In the genomic region with DNA sequence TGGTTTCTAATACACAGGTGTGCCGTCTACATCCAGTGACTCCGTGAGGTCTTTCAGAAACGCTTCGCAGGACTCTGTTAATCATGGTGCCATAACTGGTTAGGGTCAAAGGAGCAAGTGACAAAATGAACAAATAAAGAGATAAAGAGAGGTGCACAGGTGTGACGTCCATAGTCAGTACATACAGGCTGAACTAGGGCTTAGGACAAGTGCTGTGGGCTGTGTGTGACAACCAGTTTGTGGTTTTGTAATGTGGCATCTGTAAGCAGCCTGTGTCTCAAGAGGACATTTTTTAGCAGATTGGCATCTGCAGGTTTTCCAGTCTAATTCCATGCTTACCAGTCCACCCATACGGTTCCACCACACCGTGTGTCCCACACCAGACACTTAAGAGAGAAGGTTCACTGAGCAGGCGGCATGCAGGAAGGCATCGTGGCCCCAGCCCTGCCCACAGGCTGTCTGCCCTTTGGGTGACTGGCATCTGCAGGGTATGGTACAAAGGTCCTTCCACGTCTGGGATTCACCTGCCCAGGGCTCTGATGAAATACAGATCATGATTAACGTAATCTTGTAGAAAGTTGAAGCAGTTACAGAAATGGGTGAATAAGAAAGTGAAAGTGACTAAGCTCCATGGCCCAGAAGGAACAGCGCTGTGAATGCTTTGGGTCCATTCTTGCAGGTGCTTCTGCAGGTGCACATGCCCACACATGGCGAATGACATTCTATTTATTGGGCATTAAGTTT, we compare ENCODE assay signal across 11 cellular contexts. TPM values are rescaled to one million over a fixed set of nuclear protein-coding genes. Genes with fewer than 3 reads are reported as not detected.
DNase-seq lines count a peak whose midpoint lies in the region; ATAC-seq and TF ChIP-seq lines count a peak whose summit lies in the region.
"Had no signal": no experiment of that assay in that cellular context is flagged by ENCODE, and none has a peak within 500 bp of the region (broad histone marks: within the 10 kb centered on the region; RNA-seq: fewer than 3 reads in every experiment).

No MANE protein-coding gene starts in this region.

- no peak overlapping the region for H3K9ac ChIP-seq in BLaER1

- H3K9me2 ChIP-seq in OCI-LY7 (ENCODE audit: insufficient read depth, low read length), result no peaks in the 10 kb centered on the region

- H3K27me3 ChIP-seq in BLaER1, result no peaks in the 10 kb centered on the region
- no peaks in the 10 kb centered on the region for H3K27me3 ChIP-seq in foreskin keratinocyte
- H3K27me3 ChIP-seq: BE2C, pancreas had no signal

- POLR2A ChIA-PET in OCI-LY7 (lab: Charles Lee), result interaction anchor here (0.9 to 2.2 kb wide), 9 partner anchors 9 to 69 kb away, joined by 3 to 11 read pairs (median 4); partner anchors contain the start of genes NSUN2 and SRD5A1

- H4K20me1 ChIP-seq in BLaER1 (no peaks in the 10 kb centered on the region), OCI-LY7 (ENCODE audit: insufficient read depth, low read length) (no peaks in the 10 kb centered on the region)

- intact Hi-C loops in OCI-LY7 (cut with micrococcal nuclease; ENCODE audit: unreplicated experiment), result loop anchor here (1.0 to 10.0 kb wide), 5 partner anchors 8 to 475 kb away; partner anchors contain the start of genes NSUN2 and SRD5A1

- CTCF ChIA-PET in OCI-LY7 (lab: Charles Lee; ENCODE audit: unreplicated experiment), result no interaction called here

- peak overlapping the region; percentile 79; the same call in 1 of the 2 replicates for H2AFZ ChIP-seq in OCI-LY7 (ENCODE audit: low read length)

- peaks cover 25% of the 10 kb centered on the region for H3K9me3 ChIP-seq in BLaER1
- peaks cover 28% of the 10 kb centered on the region; the same call in 1 of the 2 replicates for H3K9me3 ChIP-seq in OCI-LY7 (ENCODE audit: low read length)
- H3K9me3 ChIP-seq: BE2C, pancreas had no signal

- H3K4me2 ChIP-seq in BLaER1 (peak overlapping the region; percentile 79), OCI-LY7 (ENCODE audit: low read length) (peak overlapping the region; percentile 85)

- H3K79me2 ChIP-seq in OCI-LY7 (ENCODE audit: insufficient read depth, low read depth, low read length), result no peaks in the 10 kb centered on the region

- H3K4me1 ChIP-seq in BLaER1 (peaks cover 19% of the 10 kb centered on the region), OCI-LY7 (ENCODE audit: insufficient read depth, low read length, poor library complexity, severe bottlenecking) (peaks cover 32% of the 10 kb centered on the region), foreskin keratinocyte (no peaks in the 10 kb centered on the region)
- H3K4me1 ChIP-seq: BE2C, pancreas had no signal

- TF ChIP-seq CTCF in OCI-LY7 (conservative IDR thresholded peaks at IDR 0.05; ENCODE audit: low read length) (no peak), foreskin keratinocyte (conservative IDR thresholded peaks at IDR 0.05) (no peak)

- H3K36me3 ChIP-seq in BLaER1 (peaks cover 38% of the 10 kb centered on the region), OCI-LY7 (ENCODE audit: insufficient read depth, low read length) (peaks cover 42% of the 10 kb centered on the region)

- H3K4me3 ChIP-seq in BLaER1, result no peak overlapping the region
- peak overlapping the region; percentile 61 for H3K4me3 ChIP-seq in OCI-LY7 (ENCODE audit: low read depth, low read length, poor library complexity, severe bottlenecking)
- H3K4me3 ChIP-seq: pancreas had no signal

- DNase-seq in OCI-LY7 (ENCODE audit: low spot score) (peak; percentile 88), NCI-H1694 treated with DMSO at 0.1 percent for 48 hours (lab: John Stamatoyannopoulos, UW) (no peak), foreskin keratinocyte (no peak)
- no peak for DNase-seq in stimulated activated CD4-positive, alpha-beta T cell treated with anti-CD3 and anti-CD28 coated beads, Interleukin-15, amount 100 ng/mL, for 24 hours
- DNase-seq in activated CD4-positive, alpha-beta T cell treated with anti-CD3 and anti-CD28 coated beads for 48 hours, result no peak
- DNase-seq: BE2C, pancreas, Right ventricle myocardium superior had no signal

- BruUV-seq in OCI-LY7 (replicated peaks; lab: Mats Ljungman, UMichigan), result no TSS peak

- peak; percentile 87 for ATAC-seq in GM18909 (IDR thresholded peaks at IDR 0.05; ENCODE audit: poor library complexity, unreplicated experiment)
- peak; percentile 67 for ATAC-seq in HG02840 (IDR thresholded peaks at IDR 0.05; ENCODE audit: low FRiP score, unreplicated experiment)
- ATAC-seq in foreskin keratinocyte, result no peak
- ATAC-seq: pancreas had no signal

- H3K27ac ChIP-seq in BLaER1 (peak overlapping the region; percentile 7), OCI-LY7 (ENCODE audit: low read depth, low read length, poor library complexity, severe bottlenecking) (peak overlapping the region; percentile 92), foreskin keratinocyte (no peak overlapping the region)
- H3K27ac ChIP-seq: pancreas had no signal

RNA-seq across cellular contexts. Expression of gene SRD5A1, which starts 26.9 kb away (rescaled TPM):
- 16.7 and 31.6 TPM in 2 replicates for total RNA-seq in OCI-LY7 (2014; rRNA removed; shearing (Covaris generic))
- 31.9 and 32.5 TPM in 2 replicates for total RNA-seq in OCI-LY7 (2022)
- total RNA-seq in foreskin keratinocyte, result 13.5 and 14.2 TPM in 2 replicates
- polyA plus RNA-seq in foreskin keratinocyte, result 10.8 and 11.4 TPM in 2 replicates

RNA-seq across cellular contexts. Expression of gene NSUN2, which starts 27.3 kb away (rescaled TPM):
- total RNA-seq in OCI-LY7 (2014; rRNA removed; shearing (Covaris generic)), result 88.1 and 88.9 TPM in 2 replicates
- total RNA-seq in OCI-LY7 (2022) (122 and 139 TPM in 2 replicates), foreskin keratinocyte (88.1 and 102 TPM in 2 replicates)
- polyA plus RNA-seq in foreskin keratinocyte, result 56.3 and 65.7 TPM in 2 replicates

RNA-seq across cellular contexts. Expression of gene TENT4A, which starts 53.1 kb away (rescaled TPM):
- 39.0 and 41.1 TPM in 2 replicates for total RNA-seq in OCI-LY7 (2014; rRNA removed; shearing (Covaris generic))
- total RNA-seq in OCI-LY7 (2022), result 46.1 and 53.5 TPM in 2 replicates
- 14.9 and 20.9 TPM in 2 replicates for total RNA-seq in foreskin keratinocyte
- polyA plus RNA-seq in foreskin keratinocyte, result 5.3 and 6.8 TPM in 2 replicates
